ENCODE assay signal across 11 cellular contexts in the genomic region with DNA sequence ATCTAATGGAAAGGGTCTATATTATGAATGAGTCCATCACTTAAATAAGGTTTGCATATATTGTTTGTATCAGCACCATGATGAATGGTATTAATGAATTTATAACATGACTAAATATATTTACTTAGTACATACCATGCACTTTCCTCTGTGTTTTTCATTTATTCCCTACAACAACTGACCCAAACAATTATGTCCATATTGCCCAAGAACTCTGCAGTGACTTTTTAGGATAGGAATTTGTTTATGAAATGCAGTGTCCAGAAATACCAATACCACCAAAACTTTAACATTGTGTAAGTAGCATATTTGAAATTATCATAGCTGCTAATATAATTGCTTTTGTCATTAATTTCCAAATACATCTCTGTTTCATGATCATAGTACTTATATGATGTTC.
"Had no signal": no experiment of that assay in that cellular context is flagged by ENCODE, and none has a peak within 500 bp of the region (broad histone marks: within the 10 kb centered on the region; RNA-seq: fewer than 3 reads in every experiment).

No MANE protein-coding gene starts in this region.

- H3K4me3 ChIP-seq: tibial artery, uterus had no signal

- ATAC-seq: foreskin keratinocyte; natural killer cell; stimulated activated memory B cell treated with anti-CD40 and anti-IgM and Interleukin-4, amounts not matched to agents 10 μg/mL and 1 μg/mL and 100 μg/mL, for 72 hours had no signal

- H3K4me1 ChIP-seq: foreskin keratinocyte, uterus had no signal

- DNase-seq: activated CD4-positive, CD25-positive, alpha-beta regulatory T cell treated with anti-CD3 and anti-CD28 coated beads, Interleukin-2, amount 50 U/mL, for 72 hours; activated naive CD4-positive, alpha-beta T cell; activated naive CD8-positive, alpha-beta T cell treated with anti-CD3 and anti-CD28 coated beads, Interleukin-2, amount 10 ng/mL, durations not matched to agents 7 days and 5 days; aorta; foreskin keratinocyte; mesendoderm; natural killer cell; tibial artery; uterus had no signal

- H3K9me3 ChIP-seq: neutrophil, tibial artery, uterus had no signal

- H3K36me3 ChIP-seq: neutrophil, tibial artery, uterus had no signal

- H3K27me3 ChIP-seq: foreskin keratinocyte, neutrophil, tibial artery, uterus had no signal

- H3K27ac ChIP-seq: foreskin keratinocyte, neutrophil, tibial artery, uterus had no signal
